31 cellular contexts compared by ENCODE assay signal in genomic region chr19:29415507-29415906, GRCh38.
DNase-seq lines count a peak whose midpoint lies in the region; ATAC-seq and TF ChIP-seq lines count a peak whose summit lies in the region.
"Had no signal": no experiment of that assay in that cellular context is flagged by ENCODE, and none has a peak within 500 bp of the region (broad histone marks: within the 10 kb centered on the region; RNA-seq: fewer than 3 reads in every experiment).

No MANE protein-coding gene starts in this region.

- H3K4me1 ChIP-seq in psoas muscle: no peaks in the 10 kb centered on the region
- H3K4me1 ChIP-seq: ascending aorta, tibial artery, vagina had no signal

- no peak for TF ChIP-seq RAD21 in Ishikawa (IDR thresholded peaks at IDR 0.05; ENCODE audit: low read depth)

- no peak for TF ChIP-seq EP300 in Ishikawa (IDR thresholded peaks at IDR 0.05; ENCODE audit: borderline replicate concordance)

- H3K9me3 ChIP-seq in psoas muscle: no peaks in the 10 kb centered on the region
- H3K9me3 ChIP-seq: ascending aorta, tibial artery, vagina had no signal

- in situ Hi-C loops in SK-MEL-5 (cut with HindIII; ENCODE audit: low pct_unique_long_range_greater_than_20kb, low sequenced_read_pairs) (no loop called here), brain microvascular endothelial cell (cut with HindIII; ENCODE audit: low pct_ligation_motif_present, low sequenced_read_pairs) (no loop called here)

- H3K27ac ChIP-seq in brain microvascular endothelial cell: no peak overlapping the region
- no peak overlapping the region for H3K27ac ChIP-seq in psoas muscle
- H3K27ac ChIP-seq: ascending aorta, cardiac muscle cell, coronary artery, epithelial cell of prostate, SK-N-MC, tibial artery, vagina had no signal

- ATAC-seq in HG03135 (IDR thresholded peaks at IDR 0.05; ENCODE audit: unreplicated experiment) (no peak), GM19455 (IDR thresholded peaks at IDR 0.05; ENCODE audit: unreplicated experiment) (no peak), psoas muscle (no peak)
- ATAC-seq: activated T-cell treated with anti-CD3 and anti-CD28 coated beads, Interleukin-2, amount 50 U/mL, for 72 hours; sciatic nerve had no signal

- intact Hi-C loops in psoas muscle (cut with DNase I): no loop called here

- 40 to 42% (median 42%) methylated on average over 5 of the region's 5 CpGs for WGBS in psoas muscle, 3 donors

- H3K36me3 ChIP-seq in brain microvascular endothelial cell (replicated peaks) (no peaks in the 10 kb centered on the region), psoas muscle (ENCODE audit: insufficient read depth in 1 of 2, low read depth in 1 of 2) (no peaks in the 10 kb centered on the region)
- H3K36me3 ChIP-seq: ascending aorta, cardiac muscle cell, tibial artery, vagina had no signal

- DNase-seq in ELF-1 (ENCODE audit: low read depth, low spot score) (peak; percentile 50), SK-MEL-5 (ENCODE audit: low read depth, low spot score) (peak; percentile 38), iPS-NIHi7 (ENCODE audit: extremely low spot score) (peak; percentile 79), brain microvascular endothelial cell (no peak), psoas muscle (no peak)
- DNase-seq: ACHN; activated CD4-positive, alpha-beta memory T cell treated with anti-CD3 and anti-CD28 coated beads for 36 hours; activated CD4-positive, alpha-beta T cell treated with anti-CD3 and anti-CD28 coated beads for 1 hour; activated T-cell treated with anti-CD3 and anti-CD28 coated beads, Interleukin-2, amount 50 U/mL, for 72 hours; CD4-positive, alpha-beta memory T cell; effector CD8-positive, alpha-beta T cell; EL; HFFc6; KG1; midbrain; naive B cell; NCI-H1417; NCI-H2081; NCI-H345; stimulated activated CD4-positive, alpha-beta T cell treated with anti-CD3 and anti-CD28 coated beads, Interleukin-4, amount 100 ng/mL, for 1 hour; tibial artery had no signal

- no peaks in the 10 kb centered on the region for H3K27me3 ChIP-seq in brain microvascular endothelial cell (replicated peaks)
- peaks cover 0 to 3% (median 0%) of the 10 kb centered on the region in 3 donors for H3K27me3 ChIP-seq in psoas muscle (ENCODE audit: insufficient read depth in 3 of 3, low read length in 2 of 3)
- H3K27me3 ChIP-seq: ascending aorta, cardiac muscle cell, tibial artery, vagina had no signal

- H3K4me3 ChIP-seq in brain microvascular endothelial cell (ENCODE audit: low read depth, low read length): no peak overlapping the region
- no peak overlapping the region for H3K4me3 ChIP-seq in psoas muscle
- H3K4me3 ChIP-seq: ascending aorta, cardiac muscle cell, coronary artery, SK-N-MC, tibial artery, vagina had no signal

- TF ChIP-seq CTCF in brain microvascular endothelial cell (IDR thresholded peaks at IDR 0.05; ENCODE audit: low read depth, low read length, missing control alignments) (no peak), psoas muscle (IDR thresholded peaks at IDR 0.05) (no peak)

TF ChIP-seq in Ishikawa, 13 proteins besides CTCF, POLR2A, EP300 and RAD21:
- TF ChIP-seq, protein P1, sequence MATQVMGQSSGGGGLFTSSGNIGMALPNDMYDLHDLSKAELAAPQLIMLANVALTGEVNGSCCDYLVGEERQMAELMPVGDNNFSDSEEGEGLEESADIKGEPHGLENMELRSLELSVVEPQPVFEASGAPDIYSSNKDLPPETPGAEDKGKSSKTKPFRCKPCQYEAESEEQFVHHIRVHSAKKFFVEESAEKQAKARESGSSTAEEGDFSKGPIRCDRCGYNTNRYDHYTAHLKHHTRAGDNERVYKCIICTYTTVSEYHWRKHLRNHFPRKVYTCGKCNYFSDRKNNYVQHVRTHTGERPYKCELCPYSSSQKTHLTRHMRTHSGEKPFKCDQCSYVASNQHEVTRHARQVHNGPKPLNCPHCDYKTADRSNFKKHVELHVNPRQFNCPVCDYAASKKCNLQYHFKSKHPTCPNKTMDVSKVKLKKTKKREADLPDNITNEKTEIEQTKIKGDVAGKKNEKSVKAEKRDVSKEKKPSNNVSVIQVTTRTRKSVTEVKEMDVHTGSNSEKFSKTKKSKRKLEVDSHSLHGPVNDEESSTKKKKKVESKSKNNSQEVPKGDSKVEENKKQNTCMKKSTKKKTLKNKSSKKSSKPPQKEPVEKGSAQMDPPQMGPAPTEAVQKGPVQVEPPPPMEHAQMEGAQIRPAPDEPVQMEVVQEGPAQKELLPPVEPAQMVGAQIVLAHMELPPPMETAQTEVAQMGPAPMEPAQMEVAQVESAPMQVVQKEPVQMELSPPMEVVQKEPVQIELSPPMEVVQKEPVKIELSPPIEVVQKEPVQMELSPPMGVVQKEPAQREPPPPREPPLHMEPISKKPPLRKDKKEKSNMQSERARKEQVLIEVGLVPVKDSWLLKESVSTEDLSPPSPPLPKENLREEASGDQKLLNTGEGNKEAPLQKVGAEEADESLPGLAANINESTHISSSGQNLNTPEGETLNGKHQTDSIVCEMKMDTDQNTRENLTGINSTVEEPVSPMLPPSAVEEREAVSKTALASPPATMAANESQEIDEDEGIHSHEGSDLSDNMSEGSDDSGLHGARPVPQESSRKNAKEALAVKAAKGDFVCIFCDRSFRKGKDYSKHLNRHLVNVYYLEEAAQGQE (IDR thresholded peaks at IDR 0.05; ENCODE audit: low read depth): peak; percentile 73
- no peak for TF ChIP-seq TEAD4 (IDR thresholded peaks at IDR 0.05)

Comparison
In these comparisons a context has a peak if more than half of its experiments do, and no peak if none do; other contexts are left out.
1. DNase-seq: peak in ELF-1 (single experiment), SK-MEL-5 (single experiment) and iPS-NIHi7 (single experiment); none in brain microvascular endothelial cell (single experiment) and psoas muscle (0 of 2).